In genomic region chr3:47949979-47950378, GRCh38 we compare ENCODE assay signal across 2 cellular contexts.
TF ChIP-seq lines count a peak whose summit lies in the region.

No MANE protein-coding gene starts in this region.

TF ChIP-seq in HepG2, 621 proteins besides CTCF, POLR2A, EP300 and RAD21 (continues in another document):
- TF ChIP-seq GFI1 (CRISPR knock-in tag; IDR thresholded peaks at IDR 0.05; ENCODE audit: borderline replicate concordance) (no peak), KDM5A (IDR thresholded peaks at IDR 0.05; ENCODE audit: borderline replicate concordance, low read length) (no peak), ZSCAN25 (CRISPR knock-in tag; IDR thresholded peaks at IDR 0.05) (no peak), ZNF451 (CRISPR knock-in tag; IDR thresholded peaks at IDR 0.05) (no peak), NCOR1 (IDR thresholded peaks at IDR 0.05; ENCODE audit: borderline replicate concordance, low read length) (peak; percentile 35; the same call in 1 of the 2 replicates), ZNF652 (CRISPR knock-in tag; IDR thresholded peaks at IDR 0.05; ENCODE audit: borderline replicate concordance, low read depth) (peak; percentile 50; the same call in 1 of the 2 replicates), ZMYM4 (CRISPR knock-in tag; IDR thresholded peaks at IDR 0.05) (0 out of 2 replicates have a peak, but pooled peaks have one; percentile 21), ETV6 (CRISPR knock-in tag; conservative IDR thresholded peaks at IDR 0.05) (no peak), ZNF234 (CRISPR knock-in tag; conservative IDR thresholded peaks at IDR 0.05) (no peak), CBX5 (CRISPR knock-in tag; IDR thresholded peaks at IDR 0.05; ENCODE audit: borderline replicate concordance) (no peak), MAZ (IDR thresholded peaks at IDR 0.05; ENCODE audit: borderline replicate concordance, low read depth, low read length) (no peak), MAZ (CRISPR knock-in tag; IDR thresholded peaks at IDR 0.05; ENCODE audit: low read depth) (no peak), ZNF354B (CRISPR knock-in tag; IDR thresholded peaks at IDR 0.05) (no peak), ZNF605 (CRISPR knock-in tag; IDR thresholded peaks at IDR 0.05) (0 out of 2 replicates have a peak, but pooled peaks have one; percentile 28), TBX2 (CRISPR knock-in tag; IDR thresholded peaks at IDR 0.05; ENCODE audit: borderline replicate concordance) (no peak), NAIF1 (CRISPR knock-in tag; IDR thresholded peaks at IDR 0.05; ENCODE audit: borderline replicate concordance) (no peak)
- TF ChIP-seq, protein P1, sequence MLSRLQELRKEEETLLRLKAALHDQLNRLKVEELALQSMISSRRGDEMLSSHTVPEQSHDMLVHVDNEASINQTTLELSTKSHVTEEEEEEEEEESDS (CRISPR knock-in tag; IDR thresholded peaks at IDR 0.05; ENCODE audit: borderline replicate concordance): no peak
- TF ChIP-seq, protein P2, sequence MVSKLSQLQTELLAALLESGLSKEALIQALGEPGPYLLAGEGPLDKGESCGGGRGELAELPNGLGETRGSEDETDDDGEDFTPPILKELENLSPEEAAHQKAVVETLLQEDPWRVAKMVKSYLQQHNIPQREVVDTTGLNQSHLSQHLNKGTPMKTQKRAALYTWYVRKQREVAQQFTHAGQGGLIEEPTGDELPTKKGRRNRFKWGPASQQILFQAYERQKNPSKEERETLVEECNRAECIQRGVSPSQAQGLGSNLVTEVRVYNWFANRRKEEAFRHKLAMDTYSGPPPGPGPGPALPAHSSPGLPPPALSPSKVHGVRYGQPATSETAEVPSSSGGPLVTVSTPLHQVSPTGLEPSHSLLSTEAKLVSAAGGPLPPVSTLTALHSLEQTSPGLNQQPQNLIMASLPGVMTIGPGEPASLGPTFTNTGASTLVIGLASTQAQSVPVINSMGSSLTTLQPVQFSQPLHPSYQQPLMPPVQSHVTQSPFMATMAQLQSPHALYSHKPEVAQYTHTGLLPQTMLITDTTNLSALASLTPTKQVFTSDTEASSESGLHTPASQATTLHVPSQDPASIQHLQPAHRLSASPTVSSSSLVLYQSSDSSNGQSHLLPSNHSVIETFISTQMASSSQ (IDR thresholded peaks at IDR 0.05; ENCODE audit: low read depth): peak; percentile 49; the same call in 1 of the 2 replicates
- TF ChIP-seq, protein P2 (CRISPR knock-in tag; IDR thresholded peaks at IDR 0.05; ENCODE audit: borderline replicate concordance): no peak; the same call in 1 of the 2 replicates
- TF ChIP-seq, protein P3, sequence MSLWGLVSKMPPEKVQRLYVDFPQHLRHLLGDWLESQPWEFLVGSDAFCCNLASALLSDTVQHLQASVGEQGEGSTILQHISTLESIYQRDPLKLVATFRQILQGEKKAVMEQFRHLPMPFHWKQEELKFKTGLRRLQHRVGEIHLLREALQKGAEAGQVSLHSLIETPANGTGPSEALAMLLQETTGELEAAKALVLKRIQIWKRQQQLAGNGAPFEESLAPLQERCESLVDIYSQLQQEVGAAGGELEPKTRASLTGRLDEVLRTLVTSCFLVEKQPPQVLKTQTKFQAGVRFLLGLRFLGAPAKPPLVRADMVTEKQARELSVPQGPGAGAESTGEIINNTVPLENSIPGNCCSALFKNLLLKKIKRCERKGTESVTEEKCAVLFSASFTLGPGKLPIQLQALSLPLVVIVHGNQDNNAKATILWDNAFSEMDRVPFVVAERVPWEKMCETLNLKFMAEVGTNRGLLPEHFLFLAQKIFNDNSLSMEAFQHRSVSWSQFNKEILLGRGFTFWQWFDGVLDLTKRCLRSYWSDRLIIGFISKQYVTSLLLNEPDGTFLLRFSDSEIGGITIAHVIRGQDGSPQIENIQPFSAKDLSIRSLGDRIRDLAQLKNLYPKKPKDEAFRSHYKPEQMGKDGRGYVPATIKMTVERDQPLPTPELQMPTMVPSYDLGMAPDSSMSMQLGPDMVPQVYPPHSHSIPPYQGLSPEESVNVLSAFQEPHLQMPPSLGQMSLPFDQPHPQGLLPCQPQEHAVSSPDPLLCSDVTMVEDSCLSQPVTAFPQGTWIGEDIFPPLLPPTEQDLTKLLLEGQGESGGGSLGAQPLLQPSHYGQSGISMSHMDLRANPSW (CRISPR knock-in tag; IDR thresholded peaks at IDR 0.05; ENCODE audit: borderline replicate concordance): no peak
- TF ChIP-seq, protein P4, sequence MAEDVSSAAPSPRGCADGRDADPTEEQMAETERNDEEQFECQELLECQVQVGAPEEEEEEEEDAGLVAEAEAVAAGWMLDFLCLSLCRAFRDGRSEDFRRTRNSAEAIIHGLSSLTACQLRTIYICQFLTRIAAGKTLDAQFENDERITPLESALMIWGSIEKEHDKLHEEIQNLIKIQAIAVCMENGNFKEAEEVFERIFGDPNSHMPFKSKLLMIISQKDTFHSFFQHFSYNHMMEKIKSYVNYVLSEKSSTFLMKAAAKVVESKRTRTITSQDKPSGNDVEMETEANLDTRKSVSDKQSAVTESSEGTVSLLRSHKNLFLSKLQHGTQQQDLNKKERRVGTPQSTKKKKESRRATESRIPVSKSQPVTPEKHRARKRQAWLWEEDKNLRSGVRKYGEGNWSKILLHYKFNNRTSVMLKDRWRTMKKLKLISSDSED (CRISPR knock-in tag; IDR thresholded peaks at IDR 0.05): no peak

TF ChIP-seq in GM12878, 131 proteins besides CTCF, POLR2A, EP300 and RAD21:
- peak; percentile 68; the same call in 1 of the 2 replicates for TF ChIP-seq ZNF24 (IDR thresholded peaks at IDR 0.05)
- TF ChIP-seq, protein P5, sequence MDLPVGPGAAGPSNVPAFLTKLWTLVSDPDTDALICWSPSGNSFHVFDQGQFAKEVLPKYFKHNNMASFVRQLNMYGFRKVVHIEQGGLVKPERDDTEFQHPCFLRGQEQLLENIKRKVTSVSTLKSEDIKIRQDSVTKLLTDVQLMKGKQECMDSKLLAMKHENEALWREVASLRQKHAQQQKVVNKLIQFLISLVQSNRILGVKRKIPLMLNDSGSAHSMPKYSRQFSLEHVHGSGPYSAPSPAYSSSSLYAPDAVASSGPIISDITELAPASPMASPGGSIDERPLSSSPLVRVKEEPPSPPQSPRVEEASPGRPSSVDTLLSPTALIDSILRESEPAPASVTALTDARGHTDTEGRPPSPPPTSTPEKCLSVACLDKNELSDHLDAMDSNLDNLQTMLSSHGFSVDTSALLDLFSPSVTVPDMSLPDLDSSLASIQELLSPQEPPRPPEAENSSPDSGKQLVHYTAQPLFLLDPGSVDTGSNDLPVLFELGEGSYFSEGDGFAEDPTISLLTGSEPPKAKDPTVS (IDR thresholded peaks at IDR 0.05; ENCODE audit: low read depth, low read length): no peak
TF ChIP-seq in GM12878: peak in this region for 1.
